Comparison of ENCODE assay signal across 31 cellular contexts in the genomic region with DNA sequence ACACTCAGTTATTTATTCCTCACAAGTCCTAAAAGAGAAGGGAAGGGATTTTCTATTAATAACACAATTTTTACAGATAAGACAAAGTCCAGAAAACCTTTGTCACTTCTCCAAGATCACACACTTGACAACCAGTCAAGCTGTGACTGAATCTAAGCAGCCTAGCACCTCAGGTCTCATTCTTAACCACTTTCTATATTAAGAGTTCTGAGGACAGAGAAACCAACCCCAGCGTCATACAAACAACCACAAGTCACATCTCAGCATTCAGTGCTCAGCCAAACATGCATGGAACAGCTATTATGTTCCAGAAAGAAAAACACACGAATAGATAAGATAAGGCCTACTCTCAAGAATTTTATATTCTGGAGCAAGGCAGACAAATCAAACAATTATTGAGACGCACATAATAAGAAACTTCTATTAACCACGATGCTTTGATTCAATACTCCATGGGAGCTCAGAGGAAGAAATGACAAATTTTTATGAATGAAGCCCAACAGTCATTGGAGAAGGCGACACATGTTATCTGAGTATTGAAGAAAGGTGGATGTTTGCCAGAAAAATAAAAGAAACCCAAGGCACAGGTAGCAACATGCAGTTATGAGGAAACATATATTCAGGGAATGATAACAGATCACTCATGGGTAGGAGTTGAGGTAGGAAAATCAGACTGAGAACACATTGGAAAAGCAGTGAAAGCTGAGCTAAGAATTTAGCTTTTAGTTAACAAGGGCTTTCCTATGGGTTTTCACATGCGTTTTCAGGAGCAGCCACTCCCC.
A peak's percentile ranks its signal among the peaks of the same experiment; 100 is the strongest.
DNase-seq lines count a peak whose midpoint lies in the region; ATAC-seq and TF ChIP-seq lines count a peak whose summit lies in the region.
"Had no signal": no experiment of that assay in that cellular context is flagged by ENCODE, and none has a peak within 500 bp of the region (broad histone marks: within the 10 kb centered on the region; RNA-seq: fewer than 3 reads in every experiment).

No MANE protein-coding gene starts in this region.

- H3K4me3 ChIP-seq in KMS-11 (IDR thresholded peaks at IDR 0.05; ENCODE audit: insufficient read depth, low read depth, low read length) (no peak overlapping the region), lower leg skin (ENCODE audit: low read depth, poor library complexity, severe bottlenecking) (no peak overlapping the region), Peyer's patch (no peak overlapping the region)
- H3K4me3 ChIP-seq: BLaER1 treated with 17β-estradiol and CSF1 and Interleukin-3, amounts not matched to agents 10 nM and 100 nM; HAP-1; lung; SJSA1 had no signal

- H3K36me3 ChIP-seq in KMS-11 (ENCODE audit: insufficient read depth) (no peaks in the 10 kb centered on the region), Peyer's patch (no peaks in the 10 kb centered on the region)
- H3K36me3 ChIP-seq: BLaER1 treated with 17β-estradiol and CSF1 and Interleukin-3, amounts not matched to agents 10 nM and 100 nM; HAP-1; SJSA1; WERI-Rb-1 had no signal

- H3K9me3 ChIP-seq in Peyer's patch, result no peaks in the 10 kb centered on the region
- H3K9me3 ChIP-seq: HAP-1, SJSA1 had no signal

- H3K79me2 ChIP-seq in KMS-11 (ENCODE audit: insufficient read depth, low read depth), result no peaks in the 10 kb centered on the region

- H3K4me1 Mint-ChIP-seq in stimulated activated effector memory CD8-positive, alpha-beta T cell treated with anti-CD3 and anti-CD28 coated beads, Interleukin-12 subunit alpha, Interleukin-12 subunit beta, amount 100 ng/mL, for 72 hours, result no peaks in the 10 kb centered on the region
- H3K4me1 Mint-ChIP-seq: activated naive CD8-positive, alpha-beta T cell treated with anti-CD3 and anti-CD28 coated beads for 36 hours; IgD-negative memory B cell; stimulated activated naive B cell treated with anti-CD40 and anti-IgM and Interleukin-4, amounts not matched to agents 10 μg/mL and 1 μg/mL and 100 μg/mL, for 72 hours had no signal

- H3K27ac ChIP-seq in KMS-11 (no peak overlapping the region), foreskin keratinocyte (no peak overlapping the region), Peyer's patch (no peak overlapping the region)
- H3K27ac ChIP-seq: BLaER1 treated with 17β-estradiol and CSF1 and Interleukin-3, amounts not matched to agents 10 nM and 100 nM; SJSA1; WERI-Rb-1 had no signal

- peak; percentile 76 for ATAC-seq in GM21367 (IDR thresholded peaks at IDR 0.05; ENCODE audit: unreplicated experiment)
- ATAC-seq in foreskin keratinocyte, result no peak
- ATAC-seq in stimulated activated effector memory CD8-positive, alpha-beta T cell treated with anti-CD3 and anti-CD28 coated beads, Interleukin-12 subunit alpha, Interleukin-12 subunit beta, amount 100 ng/mL, for 72 hours, result peak; percentile 57
- ATAC-seq: effector memory CD8-positive, alpha-beta T cell; natural killer cell treated with Interleukin-12 subunit alpha and Interleukin-12 subunit beta and Interleukin-15 and Interleukin-18, amount 100 ng/mL, for 72 hours; stimulated activated naive B cell treated with anti-CD40 and anti-IgM and Interleukin-4, amounts not matched to agents 10 μg/mL and 1 μg/mL and 100 μg/mL, for 72 hours had no signal

- no peak for TF ChIP-seq CTCF in KMS-11 (conservative IDR thresholded peaks at IDR 0.05; ENCODE audit: low read depth, low read length)
- no peak for TF ChIP-seq CTCF in foreskin keratinocyte (conservative IDR thresholded peaks at IDR 0.05)
- TF ChIP-seq CTCF in lower leg skin (IDR thresholded peaks at IDR 0.05), result no peak
- TF ChIP-seq CTCF in Peyer's patch (IDR thresholded peaks at IDR 0.05), result no peak

- WGBS in lower leg skin, 2 donors, result 71 to 76% methylated on average over 6 of the region's 6 CpGs

- no peaks in the 10 kb centered on the region for H3K36me3 Mint-ChIP-seq in stimulated activated effector memory CD8-positive, alpha-beta T cell treated with anti-CD3 and anti-CD28 coated beads, Interleukin-12 subunit alpha, Interleukin-12 subunit beta, amount 100 ng/mL, for 72 hours
- H3K36me3 Mint-ChIP-seq: activated naive CD8-positive, alpha-beta T cell treated with anti-CD3 and anti-CD28 coated beads for 36 hours; IgD-negative memory B cell; natural killer cell treated with Interleukin-12 subunit alpha and Interleukin-12 subunit beta and Interleukin-15 and Interleukin-18, amount 100 ng/mL, for 72 hours; stimulated activated naive B cell treated with anti-CD40 and anti-IgM and Interleukin-4, amounts not matched to agents 10 μg/mL and 1 μg/mL and 100 μg/mL, for 72 hours; type B pancreatic cell had no signal

- DNase-seq in foreskin keratinocyte (peak; percentile 38 to 65), lower leg skin (ENCODE audit: low spot score in 2 of 2) (no peak), Peyer's patch (no peak), NCI-H1092 (lab: John Stamatoyannopoulos, UW) (no peak)
- no peak for DNase-seq in stimulated activated effector memory CD8-positive, alpha-beta T cell treated with anti-CD3 and anti-CD28 coated beads, Interleukin-12 subunit alpha, Interleukin-12 subunit beta, amount 100 ng/mL, for 72 hours (ENCODE audit: low spot score in 2 of 2)
- DNase-seq: activated CD4-positive, alpha-beta T cell treated with anti-CD3 and anti-CD28 coated beads for 48 hours; activated effector memory CD4-positive, alpha-beta T cell treated with anti-CD3 and anti-CD28 coated beads, Interleukin-2, amount 50 U/mL, for 16 hours; activated naive CD8-positive, alpha-beta T cell treated with anti-CD3 and anti-CD28 coated beads for 36 hours; activated T-cell treated with anti-CD3 and anti-CD28 coated beads, Interleukin-2, amount 50 U/mL, for 1 hour; anterior cingulate cortex; central memory CD4-positive, alpha-beta T cell; DMS153; effector memory CD8-positive, alpha-beta T cell; erythroblast; NCI-H1092 treated with DMSO at 0.1 percent for 48 hours; NCI-H1694 treated with DMSO at 0.1 percent for 48 hours; NCI-H2171; NCI-H510A; stimulated activated naive B cell treated with anti-CD40 and anti-IgM and Interleukin-4, amounts not matched to agents 10 μg/mL and 1 μg/mL and 100 μg/mL, for 72 hours; substantia nigra; T1000; WERI-Rb-1 had no signal

- H3K27ac Mint-ChIP-seq in stimulated activated effector memory CD8-positive, alpha-beta T cell treated with anti-CD3 and anti-CD28 coated beads, Interleukin-12 subunit alpha, Interleukin-12 subunit beta, amount 100 ng/mL, for 72 hours, result no peak overlapping the region
- H3K27ac Mint-ChIP-seq: activated naive CD8-positive, alpha-beta T cell treated with anti-CD3 and anti-CD28 coated beads for 36 hours; effector memory CD8-positive, alpha-beta T cell; IgD-negative memory B cell; natural killer cell treated with Interleukin-12 subunit alpha and Interleukin-12 subunit beta and Interleukin-15 and Interleukin-18, amount 100 ng/mL, for 72 hours; stimulated activated naive B cell treated with anti-CD40 and anti-IgM and Interleukin-4, amounts not matched to agents 10 μg/mL and 1 μg/mL and 100 μg/mL, for 72 hours; type B pancreatic cell had no signal

- no peak overlapping the region for H3K9ac ChIP-seq in KMS-11
- H3K9ac ChIP-seq: BLaER1 treated with 17β-estradiol and CSF1 and Interleukin-3, amounts not matched to agents 10 nM and 100 nM had no signal

- peak overlapping the region; percentile 13; the same call in 1 of the 2 replicates for H2AFZ ChIP-seq in KMS-11 (ENCODE audit: low read depth)

- TF ChIP-seq POLR2A in lower leg skin (IDR thresholded peaks at IDR 0.05), result no peak
- TF ChIP-seq POLR2A in Peyer's patch (IDR thresholded peaks at IDR 0.05), result no peak

- H3K4me1 ChIP-seq in KMS-11 (ENCODE audit: low read depth, poor library complexity, severe bottlenecking) (peaks cover 16% of the 10 kb centered on the region), foreskin keratinocyte (no peaks in the 10 kb centered on the region), Peyer's patch (no peaks in the 10 kb centered on the region)
- H3K4me1 ChIP-seq: BLaER1 treated with 17β-estradiol and CSF1 and Interleukin-3, amounts not matched to agents 10 nM and 100 nM; HAP-1; SJSA1 had no signal

- H3K27me3 ChIP-seq in KMS-11 (ENCODE audit: insufficient read depth, low read depth) (no peaks in the 10 kb centered on the region), foreskin keratinocyte (peaks cover 31% of the 10 kb centered on the region), Peyer's patch (no peaks in the 10 kb centered on the region)
- H3K27me3 ChIP-seq: BLaER1 treated with 17β-estradiol and CSF1 and Interleukin-3, amounts not matched to agents 10 nM and 100 nM; SJSA1 had no signal

- H3K9me3 Mint-ChIP-seq in stimulated activated effector memory CD8-positive, alpha-beta T cell treated with anti-CD3 and anti-CD28 coated beads, Interleukin-12 subunit alpha, Interleukin-12 subunit beta, amount 100 ng/mL, for 72 hours, result peaks cover 4% of the 10 kb centered on the region
- H3K9me3 Mint-ChIP-seq: effector memory CD8-positive, alpha-beta T cell; type B pancreatic cell had no signal

- H3K4me2 ChIP-seq in KMS-11, result peak overlapping the region; percentile 44
- H3K4me2 ChIP-seq: BLaER1 treated with 17β-estradiol and CSF1 and Interleukin-3, amounts not matched to agents 10 nM and 100 nM had no signal

- no peaks in the 10 kb centered on the region for H4K20me1 ChIP-seq in KMS-11 (ENCODE audit: insufficient read depth)
- H4K20me1 ChIP-seq: BLaER1 treated with 17β-estradiol and CSF1 and Interleukin-3, amounts not matched to agents 10 nM and 100 nM had no signal

- intact Hi-C loops in lower leg skin (cut with DNase I; ENCODE audit: low total_unique reads), result no loop called here

- H3K4me3 Mint-ChIP-seq in stimulated activated effector memory CD8-positive, alpha-beta T cell treated with anti-CD3 and anti-CD28 coated beads, Interleukin-12 subunit alpha, Interleukin-12 subunit beta, amount 100 ng/mL, for 72 hours, result no peak overlapping the region
- H3K4me3 Mint-ChIP-seq: activated naive CD8-positive, alpha-beta T cell treated with anti-CD3 and anti-CD28 coated beads for 36 hours; effector memory CD8-positive, alpha-beta T cell; IgD-negative memory B cell; natural killer cell treated with Interleukin-12 subunit alpha and Interleukin-12 subunit beta and Interleukin-15 and Interleukin-18, amount 100 ng/mL, for 72 hours; stimulated activated naive B cell treated with anti-CD40 and anti-IgM and Interleukin-4, amounts not matched to agents 10 μg/mL and 1 μg/mL and 100 μg/mL, for 72 hours; type B pancreatic cell had no signal

Comparison
In these comparisons a context has a peak if more than half of its experiments do, and no peak if none do; other contexts are left out.
1. DNase-seq: peak in foreskin keratinocyte (2 of 2); none in stimulated activated effector memory CD8-positive, alpha-beta T cell treated with anti-CD3 and anti-CD28 coated beads, Interleukin-12 subunit alpha, Interleukin-12 subunit beta, amount 100 ng/mL, for 72 hours (0 of 2), lower leg skin (0 of 2), Peyer's patch (0 of 3) and NCI-H1092 (single experiment).